1 cellular context compared by ENCODE assay signal in genomic region chr5:154189819-154190651, GRCh38.
TF ChIP-seq lines count a peak whose summit lies in the region.

No MANE protein-coding gene starts in this region.

TF ChIP-seq in IMR-90, 13 proteins besides CTCF, POLR2A, EP300 and RAD21:
- no peak for TF ChIP-seq SMC3 (IDR thresholded peaks at IDR 0.05; ENCODE audit: low read depth, low read length)
- TF ChIP-seq MAZ (IDR thresholded peaks at IDR 0.05; ENCODE audit: borderline replicate concordance, low read depth, low read length), result peak; percentile 97
- no peak for TF ChIP-seq RCOR1 (IDR thresholded peaks at IDR 0.05; ENCODE audit: insufficient replicate concordance, low read length)
- TF ChIP-seq BHLHE40 (IDR thresholded peaks at IDR 0.05; ENCODE audit: low read depth, low read length), result peak; percentile 82
- peak; percentile 55; the same call in 1 of the 2 replicates for TF ChIP-seq CEBPB (IDR thresholded peaks at IDR 0.05; ENCODE audit: low read depth, low read length)
TF ChIP-seq in IMR-90: peak in this region for 3.
